8 cellular contexts compared by ENCODE assay signal in the genomic region with DNA sequence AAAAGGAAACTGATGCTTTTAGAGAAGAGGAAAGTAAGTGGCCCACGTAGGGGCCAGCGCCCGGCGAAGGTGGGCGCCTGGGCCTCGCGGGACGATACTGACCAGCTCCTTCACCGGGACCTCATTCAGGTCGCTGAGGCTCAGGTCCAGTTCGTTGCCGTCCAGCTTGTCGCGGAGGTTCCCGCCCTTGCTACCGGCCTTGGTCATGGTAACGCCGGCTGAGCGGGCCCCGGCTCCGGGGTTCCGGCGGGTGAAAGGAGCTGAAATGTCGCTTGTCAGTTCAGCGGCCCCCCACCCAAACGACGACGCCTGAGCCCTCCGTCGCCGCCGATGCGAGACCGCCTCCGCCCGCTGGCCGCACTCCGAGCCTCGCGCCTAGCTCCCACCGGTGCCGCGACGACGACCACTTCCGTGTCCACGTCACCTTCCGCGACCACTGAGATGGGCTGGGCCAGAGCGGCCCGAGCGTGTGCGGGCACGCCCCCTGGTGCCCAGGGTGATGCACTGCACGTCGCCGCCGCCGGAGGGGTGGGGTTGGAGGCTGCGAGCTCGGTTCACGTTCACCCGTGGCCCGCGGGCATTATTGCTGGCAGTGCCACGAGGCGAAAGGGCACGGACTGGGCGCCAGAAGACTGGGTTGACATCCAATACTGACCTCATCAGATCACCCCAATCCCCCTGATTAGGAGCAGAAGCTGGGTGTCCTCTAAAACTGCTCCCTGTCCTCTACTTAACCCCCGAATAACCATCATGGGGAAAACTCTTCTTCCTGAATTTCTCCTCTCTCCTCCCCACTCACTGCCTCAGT. TPM values are rescaled to one million over a fixed set of nuclear protein-coding genes. Genes with fewer than 3 reads are reported as not detected.
DNase-seq lines count a peak whose midpoint lies in the region; ATAC-seq, FAIRE-seq and TF ChIP-seq lines count a peak whose summit lies in the region.

A gene (minus strand): TSS at position 413 of the 808 bp plus-strand sequence. CDS start 206 bp downstream, at position 207.

- peak within 1 kb of the TSS; percentile 66 to 88 for H3K27ac ChIP-seq in right atrium auricular region

- ATAC-seq in HG02840 (IDR thresholded peaks at IDR 0.05; ENCODE audit: low FRiP score, unreplicated experiment): peak; percentile 94

- TF ChIP-seq POLR2A in GM15510 (IDR thresholded peaks at IDR 0.05; ENCODE audit: borderline replicate concordance, extremely low read depth, insufficient read length): peak; percentile 94

- peak; percentile 86 for FAIRE-seq in urothelium cell line (lab: Jason Lieb, UNC)

- H3K27me3 ChIP-seq in right atrium auricular region: no peaks in the 10 kb centered on the region

- H3K9me3 ChIP-seq in right atrium auricular region: no peaks in the 10 kb centered on the region

- DNase-seq in NCI-H146 (lab: John Stamatoyannopoulos, UW) (peak; percentile 81), T-helper 2 cell (peak; percentile 87 to 93 (median 90)), anterior cingulate cortex (lab: John Stamatoyannopoulos, UW) (peak in 57 of 58 donors; percentile 14 to 89 (median 75)), right atrium auricular region (ENCODE audit: low spot score) (peak; percentile 86), pulmonary artery endothelial cell (ENCODE audit: low read depth, low spot score) (peak; percentile 55), urothelium cell line (ENCODE audit: low spot score) (peak; percentile 94)

- peaks cover 0 to 29% of the 10 kb centered on the region in 2 donors for H3K4me1 ChIP-seq in right atrium auricular region

- peak within 1 kb of the TSS; percentile 68 to 96 for H3K4me3 ChIP-seq in right atrium auricular region

- peak; percentile 94 to 99 for TF ChIP-seq CTCF in right atrium auricular region (IDR thresholded peaks at IDR 0.05)

- H3K36me3 ChIP-seq in right atrium auricular region: peaks cover 26% of the 10 kb centered on the region

RNA-seq across cellular contexts. Expression of the gene that starts here (rescaled TPM):
- 10 to 100 TPM; 31.7 to 50.6 TPM for total RNA-seq in right atrium auricular region
- total RNA-seq in pulmonary artery endothelial cell: 227 and 285 TPM in 2 replicates

Comparison
In these comparisons a context has a peak if more than half of its experiments do, and no peak if none do; other contexts are left out.
1. Peak in every context shown above with its lines: DNase-seq, ATAC-seq, H3K4me3 ChIP-seq and H3K27ac ChIP-seq.